15 cellular contexts compared by ENCODE assay signal in genomic region chr2:3604207-3604877, GRCh38. TPM values are rescaled to one million over a fixed set of nuclear protein-coding genes. Genes with fewer than 3 reads are reported as not detected.
DNase-seq lines count a peak whose midpoint lies in the region; ATAC-seq, FAIRE-seq and TF ChIP-seq lines count a peak whose summit lies in the region.
"Had no signal": no experiment of that assay in that cellular context is flagged by ENCODE, and none has a peak within 500 bp of the region (broad histone marks: within the 10 kb centered on the region; RNA-seq: fewer than 3 reads in every experiment).

No MANE protein-coding gene starts in this region.

- H4K20me1 ChIP-seq in K562 (replicated peaks; ENCODE audit: control insufficient read depth, insufficient read depth, low read length) = no peaks in the 10 kb centered on the region

- no peaks in the 10 kb centered on the region for H3K9me1 ChIP-seq in K562 (ENCODE audit: control insufficient read depth, insufficient read depth, low read length)

- TF ChIP-seq CTCF in A549 (IDR thresholded peaks at IDR 0.05) (no peak), HEK293 (tag by site-specific recombination; IDR thresholded peaks at IDR 0.05) (no peak), K562 (IDR thresholded peaks at IDR 0.05 in 2 of 3, conservative IDR thresholded peaks at IDR 0.05 in 1 of 3; ENCODE audit: insufficient read depth in 2 of 3, low read depth in 1 of 3, low read length in 3 of 3) (no peak), right lobe of liver (IDR thresholded peaks at IDR 0.05) (no peak), progenitor cell of endocrine pancreas (IDR thresholded peaks at IDR 0.05; ENCODE audit: unreplicated experiment) (no peak)

- peak overlapping the region; percentile 89 for H3K4me2 ChIP-seq in A549
- H3K4me2 ChIP-seq in K562 (ENCODE audit: insufficient read depth, low read length) = no peak overlapping the region; the same call in 1 of the 2 replicates

- ATAC-seq in A549 = no peak
- ATAC-seq in K562 = no peak
- peak in 3 of 4 donors; percentile 53 to 60 (median 55) for ATAC-seq in right lobe of liver

- FAIRE-seq in A549 (lab: Jason Lieb, UNC) (no peak), K562 (lab: Jason Lieb, UNC) (peak; percentile 26)

- no peak for DNase-seq in A549 (ENCODE audit: low read depth in 1 of 2, low spot score in 1 of 2)
- no peak for DNase-seq in K562 (ENCODE audit: extremely low read depth in 1 of 4, low spot score in 3 of 4)
- peak in 1 of 3 donors; percentile 45 for DNase-seq in right lobe of liver
- no peak for DNase-seq in effector CD8-positive, alpha-beta T cell (lab: John Stamatoyannopoulos, UW)
- no peak for DNase-seq in hippocampal formation (lab: John Stamatoyannopoulos, UW)
- no peak for DNase-seq in progenitor cell of endocrine pancreas (ENCODE audit: low spot score, unreplicated experiment)
- no peak for DNase-seq in glomerular visceral epithelial cell (ENCODE audit: extremely low spot score)
- DNase-seq: activated CD4-positive, alpha-beta T cell treated with anti-CD3 and anti-CD28 coated beads for 4 hours; activated T-cell treated with anti-CD3 and anti-CD28 coated beads, Interleukin-2, amount 50 U/mL, for 4 hours; heart right ventricle had no signal

- POLR2A ChIA-PET in A549 (lab: Yijun Ruan, JAX) (interaction anchor here (0.6 to 1.8 kb wide), 5 partner anchors 20 to 46 kb away, joined by 3 to 9 read pairs (median 5); partner anchors contain the start of gene RNASEH1), HEK293 (lab: Yijun Ruan, JAX) (no interaction called here), K562 (lab: Yijun Ruan, JAX) (no interaction called here)

- TF ChIP-seq RAD21 in A549 (conservative IDR thresholded peaks at IDR 0.05 in 1 of 2, IDR thresholded peaks at IDR 0.05 in 1 of 2) (no peak), K562 (CRISPR knock-in tag; conservative IDR thresholded peaks at IDR 0.05 in 1 of 2, IDR thresholded peaks at IDR 0.05 in 1 of 2) (no peak)

- peaks cover 3% of the 10 kb centered on the region; the same call in 1 of the 3 replicates for H3K79me2 ChIP-seq in K562 (ENCODE audit: control insufficient read depth, insufficient read depth, low read length)
- H3K79me2 ChIP-seq: parathyroid adenoma had no signal

- WGBS in A549 (ENCODE audit: missing lambda C conversion rate) = 97% methylated on average over 16 of the region's 16 CpGs
- 77% methylated on average over 12 of the region's 16 CpGs for WGBS in K562 (ENCODE audit: insufficient coverage, low coverage, missing lambda C conversion rate)
- WGBS in right lobe of liver (ENCODE audit: insufficient coverage, low coverage, low lambda C conversion rate, missing lambda C conversion rate) = 61% methylated on average over 11 of the region's 16 CpGs

- TF ChIP-seq POLR2A in A549 (IDR thresholded peaks at IDR 0.05; ENCODE audit: low read length) = no peak
- TF ChIP-seq POLR2A in K562 (conservative IDR thresholded peaks at IDR 0.05) = no peak
- TF ChIP-seq POLR2A in right lobe of liver (IDR thresholded peaks at IDR 0.05) = no peak

- in situ Hi-C loops in K562 (cut with MboI) = no loop called here

- no peak overlapping the region for H3K27ac Mint-ChIP-seq in progenitor cell of endocrine pancreas

- H3K27me3 Mint-ChIP-seq in progenitor cell of endocrine pancreas = peaks cover 3% of the 10 kb centered on the region

- no peak for TF ChIP-seq EP300 in A549 (IDR thresholded peaks at IDR 0.05)
- no peak for TF ChIP-seq EP300 in K562 (IDR thresholded peaks at IDR 0.05; ENCODE audit: low read length)

- H3K4me3 ChIP-seq in A549 (no peak overlapping the region), HEK293 (ENCODE audit: low read depth, low read length) (no peak overlapping the region), K562 (no peak overlapping the region), right lobe of liver (no peak overlapping the region)
- H3K4me3 ChIP-seq: heart right ventricle had no signal

- CTCF ChIA-PET in A549 (lab: Yijun Ruan, JAX) (interaction anchor here (0.8 kb wide), 1 partner anchor 38 kb away, joined by 4 read pairs; no protein-coding TSS in a partner anchor), HEK293 (lab: Yijun Ruan, JAX) (interaction anchor here (0.6 to 0.7 kb wide), 3 partner anchors 46 to 878 kb away, joined by 3 to 4 read pairs (median 3); no protein-coding TSS in a partner anchor), K562 (lab: Yijun Ruan, JAX; ENCODE audit: low intra/inter-chr PET ratio) (no interaction called here)

- H2AFZ ChIP-seq in K562 (ENCODE audit: low read depth, low read length) = peak overlapping the region; percentile 93; the same call in 1 of the 2 replicates

- intact Hi-C loops in K562 (cut with micrococcal nuclease) (no loop called here), right lobe of liver (cut with DNase I) (no loop called here)

- peaks cover 22% of the 10 kb centered on the region for H3K4me1 ChIP-seq in A549
- H3K4me1 ChIP-seq in HEK293 (ENCODE audit: control insufficient read depth, insufficient read depth, low read length) = no peaks in the 10 kb centered on the region
- peaks cover 18 to 60% of the 10 kb centered on the region in 2 experiments for H3K4me1 ChIP-seq in K562 (replicated peaks in 1 of 2; ENCODE audit: control insufficient read depth in 2 of 2, insufficient read depth in 2 of 2, low read length in 2 of 2)
- H3K4me1 ChIP-seq in right lobe of liver = no peaks in the 10 kb centered on the region
- H3K4me1 ChIP-seq: heart right ventricle, parathyroid adenoma had no signal

- H3K36me3 ChIP-seq in HEK293 (ENCODE audit: control insufficient read depth in 2 of 2, insufficient read depth in 1 of 2, low read length in 2 of 2) = no peaks in the 10 kb centered on the region
- H3K36me3 ChIP-seq in K562 (ENCODE audit: control insufficient read depth, insufficient read depth, low read length) = no peaks in the 10 kb centered on the region
- H3K36me3 ChIP-seq in right lobe of liver = no peaks in the 10 kb centered on the region
- H3K36me3 ChIP-seq: heart right ventricle had no signal

- no peaks in the 10 kb centered on the region for H3K36me3 Mint-ChIP-seq in progenitor cell of endocrine pancreas (ENCODE audit: insufficient read depth)

- H3K27me3 ChIP-seq in K562 (ENCODE audit: control insufficient read depth in 2 of 2, insufficient read depth in 2 of 2, low read length in 2 of 2) (no peaks in the 10 kb centered on the region), right lobe of liver (no peaks in the 10 kb centered on the region)

- H3K9me3 ChIP-seq in A549 (no peaks in the 10 kb centered on the region), HEK293 (ENCODE audit: control insufficient read depth, insufficient read depth, low read depth, low read length) (no peaks in the 10 kb centered on the region), K562 (replicated peaks; ENCODE audit: control insufficient read depth, insufficient read depth, low read depth, low read length) (peaks cover 9% of the 10 kb centered on the region; the same call in 1 of the 2 replicates), right lobe of liver (no peaks in the 10 kb centered on the region)
- H3K9me3 ChIP-seq: heart right ventricle had no signal

- H3K9ac ChIP-seq in K562 (ENCODE audit: insufficient read depth in 1 of 2, low read depth in 2 of 2, low read length in 2 of 2) = peak overlapping the region; percentile 39 to 69; a peak in 2 of 4 replicates
- H3K9ac ChIP-seq: parathyroid adenoma had no signal

- H3K4me3 Mint-ChIP-seq in progenitor cell of endocrine pancreas (ENCODE audit: low read depth) = no peak overlapping the region

- H3K4me1 Mint-ChIP-seq in progenitor cell of endocrine pancreas (ENCODE audit: low read depth) = peaks cover 4% of the 10 kb centered on the region

- H3K27ac ChIP-seq in A549 = peak overlapping the region; percentile 87 to 95
- H3K27ac ChIP-seq in HEK293 (ENCODE audit: extremely low read depth, low read depth, low read length) = no peak overlapping the region
- H3K27ac ChIP-seq in K562 (ENCODE audit: extremely low read depth, low read depth, low read length) = peak overlapping the region; percentile 82
- H3K27ac ChIP-seq in right lobe of liver = peak overlapping the region; percentile 36 to 53 (median 51)
- H3K27ac ChIP-seq: heart right ventricle, parathyroid adenoma had no signal

- no TSS peak for BruUV-seq in K562 (replicated peaks; lab: Mats Ljungman, UMichigan)

- H3K9me3 Mint-ChIP-seq in progenitor cell of endocrine pancreas (ENCODE audit: low read depth) = no peaks in the 10 kb centered on the region
- H3K9me3 Mint-ChIP-seq: activated T-cell treated with anti-CD3 and anti-CD28 coated beads, Interleukin-2, amount 50 U/mL, for 4 hours; T-helper 2 cell treated with Interferon-gamma antibody and Interleukin-4, amounts not matched to agents 5 μg/mL and 100 μg/mL, for 36 hours had no signal

RNA-seq across cellular contexts. Expression of gene COLEC11, which starts 9.4 kb away (rescaled TPM):
- polyA plus RNA-seq in A549 (2011; rRNA removed) (0.79 and 0.97 TPM in 2 replicates), A549 (2017; fragmentation: RNase III; extraction: RNeasy Plus Mini Kit Qiagen cat#74134 plus additional on column Dnase treatment) (0.24 to 0.51 TPM (median 0.30 TPM) in 3 replicates), K562 (2011; rRNA removed) (0.93 and 1.6 TPM in 2 replicates), K562 (2014; fragmentation: Illumina TruSeq; extraction: Trizol) (1.8 and 3.2 TPM in 2 replicates), K562 (2014; fragmentation: Nextera tagmentation; extraction: Ambion mirVana) (under 1 TPM; 0.32 to 0.73 TPM), K562 (2014; rRNA removed) (3.3 and 4.3 TPM in 2 replicates)
- polyA plus RNA-seq in A549 (2012; cell fraction: cytosol; rRNA removed) = 0.87 and 0.98 TPM in 2 replicates
- polyA plus RNA-seq in A549 (2012; cell fraction: nucleus; rRNA removed) = 1.8 and 2.0 TPM in 2 replicates
- 0.39 and 0.45 TPM in 2 replicates for polyA minus RNA-seq in A549 (2011; rRNA and poly(A)+ RNA removed)
- total RNA-seq in K562 (2011; cell fraction: chromatin; rRNA removed; ENCODE audit: low replicate concordance) = 2.0 and 3.4 TPM in 2 replicates
- total RNA-seq in K562 (2011; cell fraction: nucleolus; rRNA removed) = 3.3 and 3.7 TPM in 2 replicates
- total RNA-seq in K562 (2011; cell fraction: nucleoplasm; rRNA removed) = 3.4 and 3.7 TPM in 2 replicates
- total RNA-seq in K562 (2014; rRNA removed) (2.9 and 5.4 TPM in 2 replicates), K562 (2014; rRNA removed; fragmentation: Illumina TruSeq; extraction: Trizol) (0.67 and 0.98 TPM in 2 replicates), K562 (2015; rRNA removed; fragmentation: Illumina TruSeq; extraction: Trizol) (2.0 and 2.6 TPM in 2 replicates), K562 (2021) (2.9 and 4.3 TPM in 2 replicates), right lobe of liver (10 to 100 TPM; 25.2 to 58.6 (median 41.1) TPM), progenitor cell of endocrine pancreas (not detected in 2 replicates)
- 1.6 and 4.7 TPM in 2 replicates for polyA plus RNA-seq in K562 (2011; cell fraction: cytosol; rRNA removed)
- 0.69 and 1.5 TPM in 2 replicates for polyA plus RNA-seq in K562 (2011; cell fraction: nucleus; rRNA removed)
- 3.8 and 6.7 TPM in 2 replicates for polyA plus RNA-seq in K562 (2012)
- polyA minus RNA-seq in K562 (2011; rRNA and poly(A)+ RNA removed) = 0.63 and 1.2 TPM in 2 replicates
- not detected in 2 replicates for polyA minus RNA-seq in K562 (2011; cell fraction: cytosol; rRNA and poly(A)+ RNA removed)
- 0.54 and 0.78 TPM in 2 replicates for polyA minus RNA-seq in K562 (2011; cell fraction: nucleus; rRNA and poly(A)+ RNA removed)

RNA-seq across cellular contexts. Expression of gene RPS7, which starts 29.3 kb away (rescaled TPM):
- polyA plus RNA-seq in A549 (2011; rRNA removed) = 3,000 and 3,176 TPM in 2 replicates
- 1,696 and 1,750 TPM in 2 replicates for polyA plus RNA-seq in A549 (2012; cell fraction: cytosol; rRNA removed)
- 572 and 893 TPM in 2 replicates for polyA plus RNA-seq in A549 (2012; cell fraction: nucleus; rRNA removed)
- 3,153 to 3,802 TPM (median 3,221 TPM) in 3 replicates for polyA plus RNA-seq in A549 (2017; fragmentation: RNase III; extraction: RNeasy Plus Mini Kit Qiagen cat#74134 plus additional on column Dnase treatment)
- polyA minus RNA-seq in A549 (2011; rRNA and poly(A)+ RNA removed) = 290 and 326 TPM in 2 replicates
- total RNA-seq in K562 (2011; cell fraction: chromatin; rRNA removed; ENCODE audit: low replicate concordance) = 147 and 178 TPM in 2 replicates
- 248 and 275 TPM in 2 replicates for total RNA-seq in K562 (2011; cell fraction: nucleolus; rRNA removed)
- 393 and 713 TPM in 2 replicates for total RNA-seq in K562 (2011; cell fraction: nucleoplasm; rRNA removed)
- 2,103 and 2,507 TPM in 2 replicates for total RNA-seq in K562 (2014; rRNA removed)
- 3,088 and 3,235 TPM in 2 replicates for total RNA-seq in K562 (2014; rRNA removed; fragmentation: Illumina TruSeq; extraction: Trizol)
- total RNA-seq in K562 (2015; rRNA removed; fragmentation: Illumina TruSeq; extraction: Trizol) = 4,033 and 4,169 TPM in 2 replicates
- total RNA-seq in K562 (2021) = 2,201 and 2,441 TPM in 2 replicates
- polyA plus RNA-seq in K562 (2011; rRNA removed) = 2,427 and 2,760 TPM in 2 replicates
- polyA plus RNA-seq in K562 (2011; cell fraction: cytosol; rRNA removed) = 843 and 1,466 TPM in 2 replicates
- 522 and 963 TPM in 2 replicates for polyA plus RNA-seq in K562 (2011; cell fraction: nucleus; rRNA removed)
- 1,908 and 2,807 TPM in 2 replicates for polyA plus RNA-seq in K562 (2012)
- 2,675 and 2,931 TPM in 2 replicates for polyA plus RNA-seq in K562 (2014; fragmentation: Illumina TruSeq; extraction: Trizol)
- polyA plus RNA-seq in K562 (2014; fragmentation: Nextera tagmentation; extraction: Ambion mirVana) = 1,000 to 10,000 TPM; 2,718 to 3,051 TPM
- polyA plus RNA-seq in K562 (2014; rRNA removed) = 2,676 and 2,779 TPM in 2 replicates
- 462 and 473 TPM in 2 replicates for polyA minus RNA-seq in K562 (2011; rRNA and poly(A)+ RNA removed)
- polyA minus RNA-seq in K562 (2011; cell fraction: cytosol; rRNA and poly(A)+ RNA removed) = 394 and 466 TPM in 2 replicates
- 97.9 and 170 TPM in 2 replicates for polyA minus RNA-seq in K562 (2011; cell fraction: nucleus; rRNA and poly(A)+ RNA removed)
- total RNA-seq in right lobe of liver = 1,000 to 10,000 TPM in 2 of 6 experiments, 100 to 1,000 TPM in 4; 366 to 1,499 (median 423) TPM
- total RNA-seq in progenitor cell of endocrine pancreas = 1,422 and 1,517 TPM in 2 replicates

RNA-seq across cellular contexts. Expression of gene RNASEH1, which starts 46.2 kb away (rescaled TPM):
- polyA plus RNA-seq in A549 (2011; rRNA removed) (39.7 and 54.3 TPM in 2 replicates), A549 (2017; fragmentation: RNase III; extraction: RNeasy Plus Mini Kit Qiagen cat#74134 plus additional on column Dnase treatment) (55.3 to 59.2 TPM (median 56.8 TPM) in 3 replicates), K562 (2011; rRNA removed) (21.7 and 25.7 TPM in 2 replicates), K562 (2014; fragmentation: Illumina TruSeq; extraction: Trizol) (34.7 and 35.3 TPM in 2 replicates), K562 (2014; fragmentation: Nextera tagmentation; extraction: Ambion mirVana) (10 to 100 TPM; 27.5 to 32.7 TPM), K562 (2014; rRNA removed) (46.8 and 47.9 TPM in 2 replicates)
- 35.6 and 37.8 TPM in 2 replicates for polyA plus RNA-seq in A549 (2012; cell fraction: cytosol; rRNA removed)
- polyA plus RNA-seq in A549 (2012; cell fraction: nucleus; rRNA removed) = 16.6 and 20.6 TPM in 2 replicates
- 25.5 and 26.8 TPM in 2 replicates for polyA minus RNA-seq in A549 (2011; rRNA and poly(A)+ RNA removed)
- 18.2 and 25.1 TPM in 2 replicates for total RNA-seq in K562 (2011; cell fraction: chromatin; rRNA removed; ENCODE audit: low replicate concordance)
- 21.2 and 21.8 TPM in 2 replicates for total RNA-seq in K562 (2011; cell fraction: nucleolus; rRNA removed)
- 16.9 and 21.5 TPM in 2 replicates for total RNA-seq in K562 (2011; cell fraction: nucleoplasm; rRNA removed)
- total RNA-seq in K562 (2014; rRNA removed) (46.5 and 46.8 TPM in 2 replicates), K562 (2014; rRNA removed; fragmentation: Illumina TruSeq; extraction: Trizol) (40.8 and 42.8 TPM in 2 replicates), K562 (2015; rRNA removed; fragmentation: Illumina TruSeq; extraction: Trizol) (47.1 and 47.5 TPM in 2 replicates), K562 (2021) (44.1 and 45.6 TPM in 2 replicates), right lobe of liver (10 to 100 TPM in 3 of 6 experiments, 1 to 10 TPM in 3; 8.3 to 12.2 (median 10.0) TPM), progenitor cell of endocrine pancreas (18.5 and 21.8 TPM in 2 replicates)
- polyA plus RNA-seq in K562 (2011; cell fraction: cytosol; rRNA removed) = 13.4 and 16.5 TPM in 2 replicates
- polyA plus RNA-seq in K562 (2011; cell fraction: nucleus; rRNA removed) = 19.4 and 20.6 TPM in 2 replicates
- polyA plus RNA-seq in K562 (2012) = 19.1 and 35.8 TPM in 2 replicates
- 20.3 and 20.5 TPM in 2 replicates for polyA minus RNA-seq in K562 (2011; rRNA and poly(A)+ RNA removed)
- polyA minus RNA-seq in K562 (2011; cell fraction: cytosol; rRNA and poly(A)+ RNA removed) = 14.8 and 18.3 TPM in 2 replicates
- 14.9 and 20.8 TPM in 2 replicates for polyA minus RNA-seq in K562 (2011; cell fraction: nucleus; rRNA and poly(A)+ RNA removed)

RNA-seq across cellular contexts. Expression of gene ALLC, which starts 53.7 kb away (rescaled TPM):
- polyA plus RNA-seq in A549 (2011; rRNA removed) (not detected in 2 replicates), A549 (2017; fragmentation: RNase III; extraction: RNeasy Plus Mini Kit Qiagen cat#74134 plus additional on column Dnase treatment) (not detected in 3 replicates), K562 (2011; rRNA removed) (not detected in 2 replicates), K562 (2014; fragmentation: Illumina TruSeq; extraction: Trizol) (not detected in 2 replicates), K562 (2014; fragmentation: Nextera tagmentation; extraction: Ambion mirVana) (not detected), K562 (2014; rRNA removed) (not detected in 2 replicates)
- polyA plus RNA-seq in A549 (2012; cell fraction: cytosol; rRNA removed) = not detected in 2 replicates
- not detected in 2 replicates for polyA plus RNA-seq in A549 (2012; cell fraction: nucleus; rRNA removed)
- polyA minus RNA-seq in A549 (2011; rRNA and poly(A)+ RNA removed) = not detected in 2 replicates
- total RNA-seq in K562 (2011; cell fraction: chromatin; rRNA removed; ENCODE audit: low replicate concordance) = not detected in 2 replicates
- total RNA-seq in K562 (2011; cell fraction: nucleolus; rRNA removed) = not detected in 2 replicates
- not detected in 2 replicates for total RNA-seq in K562 (2011; cell fraction: nucleoplasm; rRNA removed)
- total RNA-seq in K562 (2014; rRNA removed) (not detected in 2 replicates), K562 (2014; rRNA removed; fragmentation: Illumina TruSeq; extraction: Trizol) (not detected in 2 replicates), K562 (2015; rRNA removed; fragmentation: Illumina TruSeq; extraction: Trizol) (not detected in 2 replicates), K562 (2021) (not detected in 2 replicates), right lobe of liver (under 1 TPM in 5 of 6 experiments, not detected in 1; 0.18 to 0.63 (median 0.31) TPM), progenitor cell of endocrine pancreas (0.16 TPM in 1 of 2 replicates, not detected in the other)
- not detected in 2 replicates for polyA plus RNA-seq in K562 (2011; cell fraction: cytosol; rRNA removed)
- not detected in 2 replicates for polyA plus RNA-seq in K562 (2011; cell fraction: nucleus; rRNA removed)
- not detected in 2 replicates for polyA plus RNA-seq in K562 (2012)
- polyA minus RNA-seq in K562 (2011; rRNA and poly(A)+ RNA removed) = not detected in 2 replicates
- polyA minus RNA-seq in K562 (2011; cell fraction: cytosol; rRNA and poly(A)+ RNA removed) = not detected in 2 replicates
- not detected in 2 replicates for polyA minus RNA-seq in K562 (2011; cell fraction: nucleus; rRNA and poly(A)+ RNA removed)
- total RNA-seq: activated T-cell treated with anti-CD3 and anti-CD28 coated beads, Interleukin-2, amount 50 U/mL, for 4 hours; epithelial cell of proximal tubule; heart right ventricle; subcutaneous adipose tissue had no signal

Comparison
In these comparisons a context has a peak if more than half of its experiments do, and no peak if none do; other contexts are left out.
1. ATAC-seq: peak in right lobe of liver (3 of 4); none in A549 (0 of 2) and K562 (single experiment).
2. RNA of gene COLEC11, which starts 9.4 kb away (total RNA-seq): 25.2 to 58.6 TPM in right lobe of liver; 0.67 to 5.4 TPM in K562 and not detected in progenitor cell of endocrine pancreas; every median in the first group is over 4 times any median in the second.